8 cellular contexts compared by ENCODE assay signal in genomic region chr11:48001438-48002021, GRCh38. TPM values are rescaled to one million over a fixed set of nuclear protein-coding genes. Genes with fewer than 3 reads are reported as not detected.
A peak's percentile ranks its signal among the peaks of the same experiment; 100 is the strongest.
DNase-seq lines count a peak whose midpoint lies in the region; ATAC-seq and TF ChIP-seq lines count a peak whose summit lies in the region.

No MANE protein-coding gene starts in this region.

- H3K27ac ChIP-seq in 22Rv1 (peak overlapping the region; percentile 50), esophagus squamous epithelium (peak overlapping the region in 3 of 4 donors; percentile 29 to 53 (median 40))

- intact Hi-C loops in esophagus squamous epithelium (cut with DNase I): no loop called here

- ATAC-seq in GM19328 (IDR thresholded peaks at IDR 0.05; ENCODE audit: unreplicated experiment) (peak; percentile 58), HG03460 (IDR thresholded peaks at IDR 0.05; ENCODE audit: unreplicated experiment) (peak; percentile 69), HG02610 (IDR thresholded peaks at IDR 0.05; ENCODE audit: unreplicated experiment) (no peak)

- no peaks in the 10 kb centered on the region for H3K36me3 ChIP-seq in esophagus squamous epithelium

- POLR2A ChIA-PET in HEK293T (lab: Yijun Ruan, JAX): no interaction called here

- H3K4me1 ChIP-seq in esophagus squamous epithelium: peaks cover 4 to 47% (median 4%) of the 10 kb centered on the region in 3 donors

- TF ChIP-seq CTCF in 22Rv1 (IDR thresholded peaks at IDR 0.05): no peak
- no peak for TF ChIP-seq CTCF in esophagus squamous epithelium (IDR thresholded peaks at IDR 0.05)

- peak in 1 of 4 donors; percentile 29 for TF ChIP-seq POLR2A in esophagus squamous epithelium (IDR thresholded peaks at IDR 0.05)

- H3K9me3 ChIP-seq in esophagus squamous epithelium: no peaks in the 10 kb centered on the region

- H3K27me3 ChIP-seq in esophagus squamous epithelium: no peaks in the 10 kb centered on the region

- 44 to 67% methylated on average over 2 of the region's 2 CpGs for WGBS in esophagus squamous epithelium, 2 donors

- no peak overlapping the region for H3K4me3 ChIP-seq in esophagus squamous epithelium

- CTCF ChIA-PET in HEK293T (lab: Yijun Ruan, JAX): no interaction called here

- DNase-seq in activated CD4-positive, alpha-beta T cell treated with anti-CD3 and anti-CD28 coated beads, Interleukin-2, amount 50 U/mL, for 4 hours: peak; percentile 77 to 81
- DNase-seq in esophagus squamous epithelium (lab: John Stamatoyannopoulos, UW) (no peak), HEK293T (ENCODE audit: extremely low spot score) (no peak)
- peak; percentile 73 to 77 for DNase-seq in stimulated activated CD4-positive, alpha-beta T cell treated with anti-CD3 and anti-CD28 coated beads, Interleukin-15, amount 100 ng/mL, for 48 hours (ENCODE audit: low read depth in 2 of 2)

TF ChIP-seq in HEK293T, 16 proteins besides CTCF, POLR2A, EP300 and RAD21:
- TF ChIP-seq PKNOX1 (IDR thresholded peaks at IDR 0.05): no peak
- no peak for TF ChIP-seq FOXM1 (IDR thresholded peaks at IDR 0.05; ENCODE audit: borderline replicate concordance)
- TF ChIP-seq TARDBP (IDR thresholded peaks at IDR 0.05): no peak
- TF ChIP-seq FOXK2 (IDR thresholded peaks at IDR 0.05): no peak
- no peak for TF ChIP-seq NFRKB (IDR thresholded peaks at IDR 0.05)
- TF ChIP-seq SP1 (IDR thresholded peaks at IDR 0.05): no peak
- TF ChIP-seq L3MBTL2 (conservative IDR thresholded peaks at IDR 0.05): no peak
- no peak for TF ChIP-seq ELF4 (IDR thresholded peaks at IDR 0.05)
- TF ChIP-seq FOXA1 (IDR thresholded peaks at IDR 0.05): no peak
- TF ChIP-seq LEF1 (IDR thresholded peaks at IDR 0.05; ENCODE audit: borderline replicate concordance): no peak
- TF ChIP-seq CTBP1 (IDR thresholded peaks at IDR 0.05; ENCODE audit: borderline replicate concordance): no peak
- TF ChIP-seq SUZ12 (IDR thresholded peaks at IDR 0.05): no peak
- TF ChIP-seq HDGF (IDR thresholded peaks at IDR 0.05; ENCODE audit: borderline replicate concordance): no peak
- no peak for TF ChIP-seq ARNT (IDR thresholded peaks at IDR 0.05)
- no peak for TF ChIP-seq ZNF384 (IDR thresholded peaks at IDR 0.05)

RNA-seq across cellular contexts. Expression of gene PTPRJ, which starts 21.2 kb away (rescaled TPM):
- 10 to 100 TPM in 1 of 4 donors, 1 to 10 TPM in 3; 1.7 to 11.6 (median 3.4) TPM for total RNA-seq in esophagus squamous epithelium

Comparison
In these comparisons a context has a peak if more than half of its experiments do, and no peak if none do; other contexts are left out.
1. DNase-seq: peak in activated CD4-positive, alpha-beta T cell treated with anti-CD3 and anti-CD28 coated beads, Interleukin-2, amount 50 U/mL, for 4 hours (2 of 2) and stimulated activated CD4-positive, alpha-beta T cell treated with anti-CD3 and anti-CD28 coated beads, Interleukin-15, amount 100 ng/mL, for 48 hours (2 of 2); none in esophagus squamous epithelium (single experiment) and HEK293T (single experiment).